10 cellular contexts compared by ENCODE assay signal in the genomic region with DNA sequence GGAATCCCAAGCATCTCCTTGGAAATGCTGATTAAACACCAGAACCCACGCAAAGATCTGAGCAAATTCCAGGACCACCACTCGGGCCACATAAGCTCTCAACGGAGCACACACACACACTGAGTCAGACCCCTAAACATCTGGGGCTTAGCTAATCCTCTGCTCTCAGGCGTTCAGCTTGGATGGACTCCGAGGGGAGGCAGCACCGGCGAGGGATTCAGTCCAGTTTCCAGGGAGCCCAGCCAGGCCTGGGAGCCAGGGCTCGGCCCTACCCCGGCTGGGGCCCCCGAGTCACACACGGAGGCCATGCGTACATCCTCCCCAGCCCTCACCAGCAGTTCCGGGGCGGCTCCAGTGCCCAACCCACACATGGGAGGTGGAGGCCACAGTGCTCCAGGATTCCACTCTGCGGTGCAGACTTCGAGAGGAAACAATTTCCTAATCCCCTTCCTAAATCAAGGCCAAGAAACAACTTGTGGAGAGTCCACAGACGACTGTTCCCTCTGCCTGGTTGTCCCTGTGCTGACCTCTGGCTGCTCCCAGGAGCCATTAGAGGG.
DNase-seq lines count a peak whose midpoint lies in the region; ATAC-seq and TF ChIP-seq lines count a peak whose summit lies in the region.
"Had no signal": no experiment of that assay in that cellular context is flagged by ENCODE, and none has a peak within 500 bp of the region (broad histone marks: within the 10 kb centered on the region; RNA-seq: fewer than 3 reads in every experiment).

No MANE protein-coding gene starts in this region.

- H2BK120ac ChIP-seq in mesenchymal stem cell (ENCODE audit: low read depth, low read length): peak overlapping the region; percentile 100

- TF ChIP-seq POLR2A in thyroid gland (IDR thresholded peaks at IDR 0.05): no peak

- no peak overlapping the region for H2AFZ ChIP-seq in mesenchymal stem cell (ENCODE audit: low read depth, low read length)

- POLR2A ChIA-PET in HEK293T (lab: Yijun Ruan, JAX): no interaction called here

- H2AK5ac ChIP-seq in mesenchymal stem cell (ENCODE audit: low read length, severe bottlenecking): peak overlapping the region; percentile 51

- no peak for ATAC-seq in GM21423 (IDR thresholded peaks at IDR 0.05; ENCODE audit: unreplicated experiment)
- ATAC-seq: K562 had no signal

- peak overlapping the region; percentile 85 for H3K27ac ChIP-seq in KOPT-K1 (ENCODE audit: low read depth, low read length, poor library complexity, severe bottlenecking)
- H3K27ac ChIP-seq in mesenchymal stem cell (ENCODE audit: low read length, poor library complexity, severe bottlenecking): peak overlapping the region; percentile 94
- H3K27ac ChIP-seq in thyroid gland: peak overlapping the region in 2 of 3 donors; percentile 41 to 43
- H3K27ac ChIP-seq: VCaP had no signal

- H3K79me1 ChIP-seq in mesenchymal stem cell (replicated peaks; ENCODE audit: low read length, poor library complexity, severe bottlenecking): peaks cover 7% of the 10 kb centered on the region

- WGBS in mesenchymal stem cell: 1% methylated on average over 15 of the region's 17 CpGs
- WGBS in thyroid gland, 2 donors: 13 to 17% methylated on average over 13 to 14 of the region's 17 CpGs

- H3K36me3 Mint-ChIP-seq in progenitor cell of endocrine pancreas (ENCODE audit: insufficient read depth): no peaks in the 10 kb centered on the region

- peak overlapping the region; percentile 98 for H4K8ac ChIP-seq in mesenchymal stem cell (ENCODE audit: low read length)

- H3K4me1 ChIP-seq in mesenchymal stem cell (ENCODE audit: control insufficient read depth, insufficient read depth, low read depth, low read length): peaks cover 30% of the 10 kb centered on the region
- H3K4me1 ChIP-seq in thyroid gland: peaks cover 0 to 3% of the 10 kb centered on the region in 2 donors
- no peaks in the 10 kb centered on the region for H3K4me1 ChIP-seq in BE2C

- no peak overlapping the region for H3K27ac Mint-ChIP-seq in progenitor cell of endocrine pancreas

- peaks cover 10% of the 10 kb centered on the region for H3K4me1 Mint-ChIP-seq in progenitor cell of endocrine pancreas (ENCODE audit: low read depth)

- no peak overlapping the region for H3K4me3 Mint-ChIP-seq in progenitor cell of endocrine pancreas (ENCODE audit: low read depth)

- H2BK5ac ChIP-seq in mesenchymal stem cell (ENCODE audit: low read depth, low read length, poor library complexity, severe bottlenecking): peak overlapping the region; percentile 97

- TF ChIP-seq CTCF in thyroid gland (IDR thresholded peaks at IDR 0.05): no peak
- no peak for TF ChIP-seq CTCF in BE2C (IDR thresholded peaks at IDR 0.05; ENCODE audit: low read depth, low read length)
- no peak for TF ChIP-seq CTCF in progenitor cell of endocrine pancreas (IDR thresholded peaks at IDR 0.05; ENCODE audit: unreplicated experiment)

- peak overlapping the region in 1 of 2 experiments; percentile 75 for H3K4me3 ChIP-seq in mesenchymal stem cell (ENCODE audit: insufficient read depth in 1 of 2, low read depth in 1 of 2, low read length in 2 of 2)
- H3K4me3 ChIP-seq in thyroid gland (replicated peaks in 1 of 3): no peak overlapping the region
- no peak overlapping the region for H3K4me3 ChIP-seq in BE2C (ENCODE audit: low read depth, low read length)
- H3K4me3 ChIP-seq: K562 had no signal

- H3K27me3 ChIP-seq in mesenchymal stem cell (ENCODE audit: control insufficient read depth in 1 of 2, insufficient read depth in 1 of 2, low read length in 2 of 2): no peaks in the 10 kb centered on the region
- no peaks in the 10 kb centered on the region for H3K27me3 ChIP-seq in thyroid gland
- no peaks in the 10 kb centered on the region for H3K27me3 ChIP-seq in BE2C

- no peaks in the 10 kb centered on the region for H3K27me3 Mint-ChIP-seq in progenitor cell of endocrine pancreas

- CTCF ChIA-PET in HEK293T (lab: Yijun Ruan, JAX): no interaction called here

- no peak overlapping the region for H2BK15ac ChIP-seq in mesenchymal stem cell (ENCODE audit: low read depth, poor library complexity, severe bottlenecking)

- intact Hi-C loops in thyroid gland (cut with DNase I): no loop called here

- no peaks in the 10 kb centered on the region for H3K36me3 ChIP-seq in KOPT-K1 (ENCODE audit: insufficient read depth, low read length)
- H3K36me3 ChIP-seq in mesenchymal stem cell (ENCODE audit: control insufficient read depth in 1 of 2, insufficient read depth in 2 of 2, low read depth in 1 of 2, low read length in 2 of 2): peaks cover 0 to 5% of the 10 kb centered on the region in 2 experiments
- no peaks in the 10 kb centered on the region for H3K36me3 ChIP-seq in thyroid gland
- H3K36me3 ChIP-seq in BE2C: no peaks in the 10 kb centered on the region

- peak overlapping the region; percentile 79 to 97 for H2BK12ac ChIP-seq in mesenchymal stem cell (ENCODE audit: low read length in 2 of 2)

- H3K14ac ChIP-seq in mesenchymal stem cell (ENCODE audit: low read length in 2 of 2): peak overlapping the region in 1 of 2 experiments; percentile 0

- H3K18ac ChIP-seq in mesenchymal stem cell (ENCODE audit: low read depth in 1 of 2, low read length in 2 of 2): peak overlapping the region; percentile 96 to 98

- no peaks in the 10 kb centered on the region for H3K9me3 Mint-ChIP-seq in progenitor cell of endocrine pancreas (ENCODE audit: low read depth)

- DNase-seq in ecto neural progenitor cell (ENCODE audit: low spot score) (peak; percentile 81), mesenchymal stem cell (peak; percentile 97), thyroid gland (peak; percentile 44 to 48), BE2C (no peak), progenitor cell of endocrine pancreas (ENCODE audit: low spot score, unreplicated experiment) (no peak), HEK293T (ENCODE audit: extremely low spot score) (no peak)

- H3K4me2 ChIP-seq in mesenchymal stem cell (ENCODE audit: low read length, poor library complexity, severe bottlenecking): peak overlapping the region; percentile 17

- H3K23ac ChIP-seq in mesenchymal stem cell (ENCODE audit: low read length in 2 of 2): no peak overlapping the region

- H4K91ac ChIP-seq in mesenchymal stem cell (ENCODE audit: low read length): peak overlapping the region; percentile 3

- H3K9ac ChIP-seq in mesenchymal stem cell (ENCODE audit: low read length): peak overlapping the region; percentile 93

- H3K4ac ChIP-seq in mesenchymal stem cell (ENCODE audit: low read depth in 1 of 2, low read length in 2 of 2): peak overlapping the region; percentile 79 to 86

- H3K9me3 ChIP-seq in KOPT-K1 (ENCODE audit: insufficient read depth, low read length, poor library complexity, severe bottlenecking) (no peaks in the 10 kb centered on the region), mesenchymal stem cell (ENCODE audit: control insufficient read depth, low read length) (no peaks in the 10 kb centered on the region), thyroid gland (no peaks in the 10 kb centered on the region), BE2C (no peaks in the 10 kb centered on the region)

TF ChIP-seq in HEK293T, 16 proteins besides CTCF, POLR2A, EP300 and RAD21:
- no peak for TF ChIP-seq LEF1 (IDR thresholded peaks at IDR 0.05; ENCODE audit: borderline replicate concordance)

Comparison
In these comparisons a context has a peak if more than half of its experiments do, and no peak if none do; other contexts are left out.
1. H3K27ac ChIP-seq: peak in every context shown above with its lines; median percentile 94 in mesenchymal stem cell; 85 in KOPT-K1; 42 in thyroid gland.
2. DNase-seq: peak in ecto neural progenitor cell (single experiment), mesenchymal stem cell (single experiment) and thyroid gland (2 of 2); none in BE2C (single experiment), progenitor cell of endocrine pancreas (single experiment) and HEK293T (single experiment).